Comparison of ENCODE assay signal across 17 cellular contexts in the genomic region with DNA sequence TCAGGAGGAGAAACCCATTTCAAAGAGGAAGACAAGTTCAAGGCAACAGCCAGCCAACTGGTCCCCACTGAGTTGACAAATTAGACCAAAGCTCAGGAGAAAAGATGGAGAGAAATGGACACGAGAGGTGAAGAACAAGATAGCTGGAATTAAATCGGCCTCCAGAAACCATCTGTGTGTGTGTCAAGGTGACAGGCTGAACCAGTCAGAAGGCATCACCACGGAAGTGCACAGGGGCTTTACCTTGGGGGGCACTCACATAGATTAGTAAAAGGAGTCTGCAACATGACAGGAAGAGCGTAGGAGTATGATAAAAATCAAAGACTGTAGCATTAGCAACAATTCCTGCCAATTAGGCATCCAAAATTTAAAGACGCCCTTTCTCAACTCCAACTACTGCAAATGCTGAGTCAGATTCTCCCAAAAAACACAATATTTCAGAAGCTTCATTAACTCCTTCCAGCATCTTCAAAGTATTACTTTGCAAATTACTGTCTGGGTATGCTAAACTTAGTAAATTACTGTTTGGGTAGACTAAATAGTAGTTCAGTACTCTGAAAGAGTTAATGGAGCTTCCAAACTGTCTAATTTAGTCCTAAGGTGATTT.
DNase-seq lines count a peak whose midpoint lies in the region; ATAC-seq and TF ChIP-seq lines count a peak whose summit lies in the region.
"Had no signal": no experiment of that assay in that cellular context is flagged by ENCODE, and none has a peak within 500 bp of the region (broad histone marks: within the 10 kb centered on the region; RNA-seq: fewer than 3 reads in every experiment).

No MANE protein-coding gene starts in this region.

- H3K4me1 Mint-ChIP-seq in WTC11: peaks cover 80% of the 10 kb centered on the region
- H3K4me1 Mint-ChIP-seq in effector memory CD8-positive, alpha-beta T cell (ENCODE audit: low read depth in 2 of 2): peaks cover 54 to 74% of the 10 kb centered on the region in 2 donors
- peaks cover 35% of the 10 kb centered on the region for H3K4me1 Mint-ChIP-seq in type B pancreatic cell (ENCODE audit: unreplicated experiment)

- H3K36me3 ChIP-seq in stomach smooth muscle (ENCODE audit: control insufficient read depth in 2 of 2, insufficient read depth in 2 of 2, low read length in 2 of 2): no peaks in the 10 kb centered on the region
- H3K36me3 ChIP-seq: HAP-1, stomach had no signal

- H3K36me3 Mint-ChIP-seq in WTC11: no peaks in the 10 kb centered on the region
- peaks cover 9% of the 10 kb centered on the region for H3K36me3 Mint-ChIP-seq in effector memory CD8-positive, alpha-beta T cell (ENCODE audit: insufficient read depth)
- no peaks in the 10 kb centered on the region for H3K36me3 Mint-ChIP-seq in type B pancreatic cell
- H3K36me3 Mint-ChIP-seq: IgD-negative memory B cell had no signal

- 0 out of 2 replicates have a peak overlapping the region, but pooled peaks have one; percentile 38 for H3K27ac Mint-ChIP-seq in WTC11
- H3K27ac Mint-ChIP-seq in effector memory CD8-positive, alpha-beta T cell: peak overlapping the region; percentile 52 to 63
- no peak overlapping the region for H3K27ac Mint-ChIP-seq in type B pancreatic cell

- peak overlapping the region; percentile 12 for H3K27ac ChIP-seq in stomach smooth muscle (ENCODE audit: low read length)

- no peak overlapping the region for H3K4me3 ChIP-seq in stomach smooth muscle (ENCODE audit: low read length in 2 of 2)
- H3K4me3 ChIP-seq: HAP-1, stomach had no signal

- DNase-seq in stimulated activated CD4-positive, alpha-beta T cell treated with anti-CD3 and anti-CD28 coated beads, Interleukin-1b, Interleukin-23, amount 100 ng/mL, for 48 hours: peak; percentile 41
- no peak for DNase-seq in stimulated activated CD4-positive, alpha-beta T cell treated with anti-CD3 and anti-CD28 coated beads, Interleukin-2, amount 100 ng/mL, for 48 hours
- DNase-seq in WTC11 (ENCODE audit: low spot score) (no peak), D341Med (ENCODE audit: low spot score) (no peak), NCI-H2171 (lab: John Stamatoyannopoulos, UW) (no peak), type B pancreatic cell (ENCODE audit: extremely low spot score, unreplicated experiment) (no peak)
- no peak for DNase-seq in effector memory CD8-positive, alpha-beta T cell
- DNase-seq: AML-193, cortex of kidney, mesenchymal stem cell, NCI-H1048, NCI-H2107, right cardiac atrium, stomach had no signal

- H3K4me3 Mint-ChIP-seq in WTC11 (no peak overlapping the region), type B pancreatic cell (no peak overlapping the region)
- H3K4me3 Mint-ChIP-seq in effector memory CD8-positive, alpha-beta T cell: peak overlapping the region; percentile 35 to 52

- H3K9ac ChIP-seq in stomach smooth muscle (ENCODE audit: low read length in 2 of 2): no peak overlapping the region

- peaks cover 13% of the 10 kb centered on the region for H3K4me1 ChIP-seq in stomach smooth muscle (ENCODE audit: control insufficient read depth, insufficient read depth, low read length)

- CTCF ChIA-PET in WTC11 (lab: Charles Lee): interaction anchor here (0.6 to 0.7 kb wide), 2 partner anchors 68 to 722 kb away, joined by 3 to 4 read pairs; no protein-coding TSS in a partner anchor

- ATAC-seq in WTC11: no peak
- peak; percentile 20 for ATAC-seq in effector memory CD8-positive, alpha-beta T cell (replicated peaks)
- ATAC-seq: right cardiac atrium had no signal

- POLR2A ChIA-PET in WTC11 (lab: Charles Lee): interaction anchor here (0.6 kb wide), 1 partner anchor 16 kb away, joined by 5 read pairs; no protein-coding TSS in a partner anchor

- no peaks in the 10 kb centered on the region for H3K9me3 Mint-ChIP-seq in WTC11
- H3K9me3 Mint-ChIP-seq in effector memory CD8-positive, alpha-beta T cell: no peaks in the 10 kb centered on the region
- H3K9me3 Mint-ChIP-seq in type B pancreatic cell: no peaks in the 10 kb centered on the region
- H3K9me3 Mint-ChIP-seq: IgD-negative memory B cell had no signal

- TF ChIP-seq CTCF in WTC11 (IDR thresholded peaks at IDR 0.05) (no peak), type B pancreatic cell (conservative IDR thresholded peaks at IDR 0.05) (no peak)

- no peaks in the 10 kb centered on the region for H3K27me3 ChIP-seq in stomach smooth muscle (ENCODE audit: control insufficient read depth in 1 of 2, insufficient read depth in 2 of 2, low read length in 2 of 2)
- H3K27me3 ChIP-seq: stomach had no signal

- no peaks in the 10 kb centered on the region for H3K9me3 ChIP-seq in stomach smooth muscle (ENCODE audit: control insufficient read depth in 2 of 2, low read length in 2 of 2)
- H3K9me3 ChIP-seq: HAP-1, stomach had no signal

- H3K27me3 Mint-ChIP-seq in WTC11 (ENCODE audit: low read depth) (no peaks in the 10 kb centered on the region), type B pancreatic cell (no peaks in the 10 kb centered on the region)
- H3K27me3 Mint-ChIP-seq in effector memory CD8-positive, alpha-beta T cell: no peaks in the 10 kb centered on the region
- H3K27me3 Mint-ChIP-seq: IgD-negative memory B cell had no signal

TF ChIP-seq in WTC11, 78 proteins besides CTCF, POLR2A, EP300 and RAD21:
- TF ChIP-seq MAX (CRISPR knock-in tag; IDR thresholded peaks at IDR 0.05): no peak
- no peak for TF ChIP-seq HMGA2 (CRISPR knock-in tag; IDR thresholded peaks at IDR 0.05)
- TF ChIP-seq SMAD3 (CRISPR knock-in tag; IDR thresholded peaks at IDR 0.05; ENCODE audit: borderline replicate concordance): no peak
- no peak for TF ChIP-seq ZBTB43 (CRISPR knock-in tag; IDR thresholded peaks at IDR 0.05)

Comparison
In these comparisons a context has a peak if more than half of its experiments do, and no peak if none do; other contexts are left out.
1. H3K4me3 Mint-ChIP-seq: peak in effector memory CD8-positive, alpha-beta T cell (2 of 2); none in WTC11 (single experiment) and type B pancreatic cell (single experiment).